In the genomic region with DNA sequence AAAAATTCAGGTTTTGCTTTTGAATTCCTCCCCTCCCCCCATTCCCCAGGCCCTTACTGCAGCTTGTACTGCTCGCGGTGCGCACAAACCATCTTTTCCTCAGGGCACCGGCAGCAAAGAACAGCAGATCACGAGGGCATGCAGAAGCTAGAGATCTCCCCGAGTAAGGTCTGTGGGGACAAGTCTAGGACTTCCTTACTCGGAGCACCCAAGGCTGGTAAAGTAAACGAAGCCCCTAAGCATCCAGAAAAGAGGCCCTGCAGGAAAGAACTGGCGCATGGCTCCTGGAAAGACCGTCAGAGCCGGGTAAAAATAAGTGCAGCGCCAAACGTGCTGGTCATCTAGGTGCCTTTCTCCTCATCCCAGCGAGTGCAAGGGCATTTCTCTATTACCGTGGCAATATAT, we compare ENCODE assay signal across 9 cellular contexts. TPM values are rescaled to one million over a fixed set of nuclear protein-coding genes. Genes with fewer than 3 reads are reported as not detected.
DNase-seq lines count a peak whose midpoint lies in the region; ATAC-seq and TF ChIP-seq lines count a peak whose summit lies in the region.
"Had no signal": no experiment of that assay in that cellular context is flagged by ENCODE, and none has a peak within 500 bp of the region (broad histone marks: within the 10 kb centered on the region; RNA-seq: fewer than 3 reads in every experiment).

No MANE protein-coding gene starts in this region.

- POLR2A ChIA-PET in WTC11 (lab: Charles Lee): interaction anchor here (0.6 to 2.0 kb wide), 9 partner anchors 9 to 441 kb away, joined by 3 to 11 read pairs (median 6); a partner anchor contains a TSS

- H3K4me1 Mint-ChIP-seq in WTC11: peaks cover 41% of the 10 kb centered on the region

- peak overlapping the region; percentile 88 for H3K27ac Mint-ChIP-seq in WTC11

- H3K4me3 Mint-ChIP-seq in WTC11: peak overlapping the region; percentile 97

- TF ChIP-seq CTCF in WTC11 (IDR thresholded peaks at IDR 0.05): no peak

- H3K36me3 Mint-ChIP-seq in WTC11: peaks cover 45% of the 10 kb centered on the region

- no peaks in the 10 kb centered on the region for H3K27me3 Mint-ChIP-seq in WTC11 (ENCODE audit: low read depth)

- ATAC-seq in GM21717 (IDR thresholded peaks at IDR 0.05; ENCODE audit: unreplicated experiment) (peak; percentile 35), WTC11 (peak; percentile 6; the same call in 1 of the 2 replicates), left colon (peak; percentile 63), HG03457 (IDR thresholded peaks at IDR 0.05; ENCODE audit: unreplicated experiment) (no peak)

- H3K9me3 Mint-ChIP-seq in WTC11: peaks cover 3% of the 10 kb centered on the region; the same call in 1 of the 2 replicates

- peak; percentile 60 for DNase-seq in EH (ENCODE audit: low read depth)
- peak; percentile 53 to 56 for DNase-seq in Kasumi-1 (lab: John Stamatoyannopoulos, UW)
- DNase-seq in WTC11 (ENCODE audit: low spot score): no peak
- DNase-seq in left colon: peak; percentile 37 to 47
- DNase-seq in stimulated activated CD4-positive, alpha-beta T cell treated with anti-CD3 and anti-CD28 coated beads, Interleukin-2, amount 100 ng/mL, for 24 hours: peak; percentile 54 to 55

- peak overlapping the region; percentile 87 for H3K27ac ChIP-seq in cingulate gyrus (ENCODE audit: low read depth, low read length)

- CTCF ChIA-PET in WTC11 (lab: Charles Lee): interaction anchor here (1.5 to 2.7 kb wide), 2 partner anchors 23 to 41 kb away, joined by 5 to 12 read pairs; no protein-coding TSS in a partner anchor

- intact Hi-C loops in left colon (cut with DNase I, micrococcal nuclease): no loop called here

TF ChIP-seq in WTC11, 78 proteins besides CTCF, POLR2A, EP300 and RAD21 (continues in another document):
- TF ChIP-seq, protein P1, sequence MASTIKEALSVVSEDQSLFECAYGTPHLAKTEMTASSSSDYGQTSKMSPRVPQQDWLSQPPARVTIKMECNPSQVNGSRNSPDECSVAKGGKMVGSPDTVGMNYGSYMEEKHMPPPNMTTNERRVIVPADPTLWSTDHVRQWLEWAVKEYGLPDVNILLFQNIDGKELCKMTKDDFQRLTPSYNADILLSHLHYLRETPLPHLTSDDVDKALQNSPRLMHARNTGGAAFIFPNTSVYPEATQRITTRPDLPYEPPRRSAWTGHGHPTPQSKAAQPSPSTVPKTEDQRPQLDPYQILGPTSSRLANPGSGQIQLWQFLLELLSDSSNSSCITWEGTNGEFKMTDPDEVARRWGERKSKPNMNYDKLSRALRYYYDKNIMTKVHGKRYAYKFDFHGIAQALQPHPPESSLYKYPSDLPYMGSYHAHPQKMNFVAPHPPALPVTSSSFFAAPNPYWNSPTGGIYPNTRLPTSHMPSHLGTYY (CRISPR knock-in tag; IDR thresholded peaks at IDR 0.05): peak; percentile 50; the same call in 1 of the 2 replicates
- TF ChIP-seq ATF1 (CRISPR knock-in tag; IDR thresholded peaks at IDR 0.05) (no peak), GRHL2 (CRISPR knock-in tag; IDR thresholded peaks at IDR 0.05; ENCODE audit: insufficient replicate concordance, severe bottlenecking) (no peak), RORB (CRISPR knock-in tag; IDR thresholded peaks at IDR 0.05) (no peak), EMX1 (CRISPR knock-in tag; IDR thresholded peaks at IDR 0.05) (no peak), CREM (CRISPR knock-in tag; IDR thresholded peaks at IDR 0.05) (no peak), IRF2 (CRISPR knock-in tag; IDR thresholded peaks at IDR 0.05; ENCODE audit: borderline replicate concordance, low read depth) (no peak), TEAD4 (CRISPR knock-in tag; IDR thresholded peaks at IDR 0.05) (no peak), PRRX2 (CRISPR knock-in tag; IDR thresholded peaks at IDR 0.05) (peak; percentile 9; the same call in 1 of the 2 replicates), ZNF423 (CRISPR knock-in tag; IDR thresholded peaks at IDR 0.05) (no peak), NFATC4 (CRISPR knock-in tag; IDR thresholded peaks at IDR 0.05) (peak; percentile 38; the same call in 1 of the 2 replicates)
- TF ChIP-seq, protein P2, sequence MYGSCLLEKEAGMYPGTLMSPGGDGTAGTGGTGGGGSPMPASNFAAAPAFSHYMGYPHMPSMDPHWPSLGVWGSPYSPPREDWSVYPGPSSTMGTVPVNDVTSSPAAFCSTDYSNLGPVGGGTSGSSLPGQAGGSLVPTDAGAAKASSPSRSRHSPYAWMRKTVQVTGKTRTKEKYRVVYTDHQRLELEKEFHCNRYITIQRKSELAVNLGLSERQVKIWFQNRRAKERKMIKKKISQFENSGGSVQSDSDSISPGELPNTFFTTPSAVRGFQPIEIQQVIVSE (CRISPR knock-in tag; IDR thresholded peaks at IDR 0.05; ENCODE audit: borderline replicate concordance): no peak
- TF ChIP-seq, protein P3, sequence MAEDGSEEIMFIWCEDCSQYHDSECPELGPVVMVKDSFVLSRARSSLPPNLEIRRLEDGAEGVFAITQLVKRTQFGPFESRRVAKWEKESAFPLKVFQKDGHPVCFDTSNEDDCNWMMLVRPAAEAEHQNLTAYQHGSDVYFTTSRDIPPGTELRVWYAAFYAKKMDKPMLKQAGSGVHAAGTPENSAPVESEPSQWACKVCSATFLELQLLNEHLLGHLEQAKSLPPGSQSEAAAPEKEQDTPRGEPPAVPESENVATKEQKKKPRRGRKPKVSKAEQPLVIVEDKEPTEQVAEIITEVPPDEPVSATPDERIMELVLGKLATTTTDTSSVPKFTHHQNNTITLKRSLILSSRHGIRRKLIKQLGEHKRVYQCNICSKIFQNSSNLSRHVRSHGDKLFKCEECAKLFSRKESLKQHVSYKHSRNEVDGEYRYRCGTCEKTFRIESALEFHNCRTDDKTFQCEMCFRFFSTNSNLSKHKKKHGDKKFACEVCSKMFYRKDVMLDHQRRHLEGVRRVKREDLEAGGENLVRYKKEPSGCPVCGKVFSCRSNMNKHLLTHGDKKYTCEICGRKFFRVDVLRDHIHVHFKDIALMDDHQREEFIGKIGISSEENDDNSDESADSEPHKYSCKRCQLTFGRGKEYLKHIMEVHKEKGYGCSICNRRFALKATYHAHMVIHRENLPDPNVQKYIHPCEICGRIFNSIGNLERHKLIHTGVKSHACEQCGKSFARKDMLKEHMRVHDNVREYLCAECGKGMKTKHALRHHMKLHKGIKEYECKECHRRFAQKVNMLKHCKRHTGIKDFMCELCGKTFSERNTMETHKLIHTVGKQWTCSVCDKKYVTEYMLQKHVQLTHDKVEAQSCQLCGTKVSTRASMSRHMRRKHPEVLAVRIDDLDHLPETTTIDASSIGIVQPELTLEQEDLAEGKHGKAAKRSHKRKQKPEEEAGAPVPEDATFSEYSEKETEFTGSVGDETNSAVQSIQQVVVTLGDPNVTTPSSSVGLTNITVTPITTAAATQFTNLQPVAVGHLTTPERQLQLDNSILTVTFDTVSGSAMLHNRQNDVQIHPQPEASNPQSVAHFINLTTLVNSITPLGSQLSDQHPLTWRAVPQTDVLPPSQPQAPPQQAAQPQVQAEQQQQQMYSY (CRISPR knock-in tag; IDR thresholded peaks at IDR 0.05): no peak
- TF ChIP-seq, protein P4, sequence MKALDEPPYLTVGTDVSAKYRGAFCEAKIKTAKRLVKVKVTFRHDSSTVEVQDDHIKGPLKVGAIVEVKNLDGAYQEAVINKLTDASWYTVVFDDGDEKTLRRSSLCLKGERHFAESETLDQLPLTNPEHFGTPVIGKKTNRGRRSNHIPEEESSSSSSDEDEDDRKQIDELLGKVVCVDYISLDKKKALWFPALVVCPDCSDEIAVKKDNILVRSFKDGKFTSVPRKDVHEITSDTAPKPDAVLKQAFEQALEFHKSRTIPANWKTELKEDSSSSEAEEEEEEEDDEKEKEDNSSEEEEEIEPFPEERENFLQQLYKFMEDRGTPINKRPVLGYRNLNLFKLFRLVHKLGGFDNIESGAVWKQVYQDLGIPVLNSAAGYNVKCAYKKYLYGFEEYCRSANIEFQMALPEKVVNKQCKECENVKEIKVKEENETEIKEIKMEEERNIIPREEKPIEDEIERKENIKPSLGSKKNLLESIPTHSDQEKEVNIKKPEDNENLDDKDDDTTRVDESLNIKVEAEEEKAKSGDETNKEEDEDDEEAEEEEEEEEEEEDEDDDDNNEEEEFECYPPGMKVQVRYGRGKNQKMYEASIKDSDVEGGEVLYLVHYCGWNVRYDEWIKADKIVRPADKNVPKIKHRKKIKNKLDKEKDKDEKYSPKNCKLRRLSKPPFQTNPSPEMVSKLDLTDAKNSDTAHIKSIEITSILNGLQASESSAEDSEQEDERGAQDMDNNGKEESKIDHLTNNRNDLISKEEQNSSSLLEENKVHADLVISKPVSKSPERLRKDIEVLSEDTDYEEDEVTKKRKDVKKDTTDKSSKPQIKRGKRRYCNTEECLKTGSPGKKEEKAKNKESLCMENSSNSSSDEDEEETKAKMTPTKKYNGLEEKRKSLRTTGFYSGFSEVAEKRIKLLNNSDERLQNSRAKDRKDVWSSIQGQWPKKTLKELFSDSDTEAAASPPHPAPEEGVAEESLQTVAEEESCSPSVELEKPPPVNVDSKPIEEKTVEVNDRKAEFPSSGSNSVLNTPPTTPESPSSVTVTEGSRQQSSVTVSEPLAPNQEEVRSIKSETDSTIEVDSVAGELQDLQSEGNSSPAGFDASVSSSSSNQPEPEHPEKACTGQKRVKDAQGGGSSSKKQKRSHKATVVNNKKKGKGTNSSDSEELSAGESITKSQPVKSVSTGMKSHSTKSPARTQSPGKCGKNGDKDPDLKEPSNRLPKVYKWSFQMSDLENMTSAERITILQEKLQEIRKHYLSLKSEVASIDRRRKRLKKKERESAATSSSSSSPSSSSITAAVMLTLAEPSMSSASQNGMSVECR (CRISPR knock-in tag; IDR thresholded peaks at IDR 0.05; ENCODE audit: borderline replicate concordance): no peak
- TF ChIP-seq, protein P5, sequence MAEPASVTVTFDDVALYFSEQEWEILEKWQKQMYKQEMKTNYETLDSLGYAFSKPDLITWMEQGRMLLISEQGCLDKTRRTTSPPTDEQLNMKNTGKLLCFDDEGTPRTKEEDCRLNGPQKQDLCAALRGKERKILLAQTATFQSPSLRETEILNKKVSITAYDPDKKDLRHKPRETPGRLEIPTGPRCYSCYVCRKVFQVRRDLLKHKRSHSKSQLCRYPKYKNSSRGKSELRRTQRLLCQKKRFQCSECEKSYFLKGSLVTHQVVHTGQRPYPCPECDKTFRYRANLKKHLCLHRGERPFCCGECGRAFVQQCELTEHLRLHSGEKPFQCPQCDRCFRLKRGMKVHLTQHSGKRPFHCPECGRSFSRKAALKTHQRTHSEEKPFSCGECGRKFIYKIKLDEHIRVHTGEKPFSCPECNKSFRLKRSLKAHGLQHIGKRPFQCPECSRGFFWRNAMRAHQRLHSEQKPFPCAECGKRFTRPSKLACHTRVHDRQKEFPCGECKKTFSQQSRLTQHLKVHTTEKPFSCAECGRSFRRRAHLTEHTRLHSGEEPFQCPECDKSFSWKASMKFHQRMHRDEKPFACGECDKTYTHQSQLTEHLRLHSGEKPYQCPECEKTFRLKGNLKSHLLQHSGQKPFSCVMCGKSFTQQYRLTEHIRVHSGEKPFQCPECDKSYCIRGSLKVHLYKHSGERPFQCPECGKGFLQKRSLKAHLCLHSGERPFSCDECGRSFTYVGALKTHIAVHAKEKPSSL (CRISPR knock-in tag; conservative IDR thresholded peaks at IDR 0.05): no peak

RNA-seq across cellular contexts. Expression of a gene that starts 0.7 kb away (rescaled TPM):
- total RNA-seq in WTC11 (2021) (1,504 to 1,616 TPM (median 1,559 TPM) in 3 replicates), left colon (100 to 1,000 TPM; 209 to 214 TPM)

RNA-seq across cellular contexts. Expression of a gene that starts 52.3 kb away (rescaled TPM):
- total RNA-seq in WTC11 (2021): not detected in 3 replicates
- total RNA-seq in left colon: not detected
- total RNA-seq: dermis microvascular lymphatic vessel endothelial cell had no signal
